In the genomic region with DNA sequence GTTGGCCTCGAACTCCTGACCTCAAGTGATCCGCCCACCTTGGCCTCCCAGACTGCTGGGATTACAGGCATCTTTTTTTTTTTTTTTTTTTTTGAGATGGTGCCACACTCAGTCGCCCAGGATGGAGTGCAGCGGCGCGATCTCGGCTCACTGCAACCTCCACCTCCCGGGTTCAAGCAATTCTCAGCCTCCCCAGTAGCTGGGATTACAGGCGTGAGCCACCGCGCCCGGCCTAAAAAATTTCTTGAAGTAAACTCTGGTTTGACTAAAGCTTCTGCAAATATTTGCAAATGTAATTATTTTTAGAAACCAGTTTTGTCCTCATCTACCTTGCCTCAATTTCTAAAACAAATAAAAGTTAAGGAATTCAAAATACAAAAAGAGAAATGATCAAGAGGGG, we compare ENCODE assay signal across 8 cellular contexts. TPM values are rescaled to one million over a fixed set of nuclear protein-coding genes. Genes with fewer than 3 reads are reported as not detected.
A peak's percentile ranks its signal among the peaks of the same experiment; 100 is the strongest.
DNase-seq lines count a peak whose midpoint lies in the region; ATAC-seq and TF ChIP-seq lines count a peak whose summit lies in the region.

No MANE protein-coding gene starts in this region.

- TF ChIP-seq POLR2A in gastroesophageal sphincter (IDR thresholded peaks at IDR 0.05) (no peak), spleen (IDR thresholded peaks at IDR 0.05) (no peak)

- ATAC-seq in WTC11 (no peak), gastroesophageal sphincter (no peak)

- 0 out of 2 replicates have a peak, but pooled peaks cover 4% of the 10 kb centered on the region for H3K9me3 Mint-ChIP-seq in WTC11

- CTCF ChIA-PET in WTC11 (lab: Charles Lee), result no interaction called here

- H3K27me3 Mint-ChIP-seq in WTC11 (ENCODE audit: low read depth), result no peaks in the 10 kb centered on the region

- peak overlapping the region; percentile 96 for H3K4me3 Mint-ChIP-seq in WTC11

- in situ Hi-C loops in HAP-1 (cut with MboI; ENCODE audit: low sequenced_read_pairs), result loop anchor here (10.0 kb wide), 1 partner anchor 808 kb away; no protein-coding TSS in a partner anchor

- POLR2A ChIA-PET in WTC11 (lab: Charles Lee), result no interaction called here

- TF ChIP-seq CTCF in WTC11 (IDR thresholded peaks at IDR 0.05) (no peak), gastroesophageal sphincter (IDR thresholded peaks at IDR 0.05) (no peak), spleen (IDR thresholded peaks at IDR 0.05 in 8 of 11, conservative IDR thresholded peaks at IDR 0.05 in 3 of 11) (no peak)

- H3K4me1 ChIP-seq in HAP-1 (peaks cover 29% of the 10 kb centered on the region), gastroesophageal sphincter (peaks cover 0 to 51% (median 11%) of the 10 kb centered on the region in 3 donors), spleen (peaks cover 10 to 53% (median 42%) of the 10 kb centered on the region in 6 donors)

- 76 to 78% methylated on average over 8 to 11 of the region's 12 CpGs for WGBS in gastroesophageal sphincter (ENCODE audit: low coverage in 1 of 2), 2 donors
- WGBS in spleen, 5 donors, result 83 to 97% (median 89%) methylated on average over 12 of the region's 12 CpGs

- no peaks in the 10 kb centered on the region for H3K27me3 ChIP-seq in HAP-1 (ENCODE audit: low read depth)
- H3K27me3 ChIP-seq in gastroesophageal sphincter, result no peaks in the 10 kb centered on the region
- H3K27me3 ChIP-seq in spleen (replicated peaks in 1 of 7), result no peaks in the 10 kb centered on the region

- H3K9me3 ChIP-seq in HAP-1 (no peaks in the 10 kb centered on the region), gastroesophageal sphincter (no peaks in the 10 kb centered on the region), spleen (no peaks in the 10 kb centered on the region)

- peak overlapping the region; percentile 68 for H3K4me3 ChIP-seq in HAP-1
- H3K4me3 ChIP-seq in gastroesophageal sphincter, result peak overlapping the region; percentile 55 to 85
- peak overlapping the region in 7 of 8 donors; percentile 79 to 92 (median 86) for H3K4me3 ChIP-seq in spleen

- H3K36me3 ChIP-seq in HAP-1 (replicated peaks) (peaks cover 7% of the 10 kb centered on the region), gastroesophageal sphincter (no peaks in the 10 kb centered on the region), spleen (no peaks in the 10 kb centered on the region)

- peaks cover 12% of the 10 kb centered on the region for H3K36me3 Mint-ChIP-seq in WTC11

- DNase-seq in HAP-1 (ENCODE audit: low spot score in 2 of 2) (peak in 1 of 2 experiments; percentile 14), WTC11 (ENCODE audit: low spot score) (no peak), spleen (no peak), NCI-H748 (lab: John Stamatoyannopoulos, UW; ENCODE audit: unreplicated experiment) (no peak), HuH-7 (ENCODE audit: low spot score) (no peak), NCI-H2107 (lab: John Stamatoyannopoulos, UW) (no peak), activated gamma-delta T cell treated with Interleukin-2 at 50 U/mL for 16 hours (no peak)

- intact Hi-C loops in spleen (cut with DNase I; ENCODE audit: low total_unique reads), result no loop called here

- peaks cover 32% of the 10 kb centered on the region for H3K4me1 Mint-ChIP-seq in WTC11

- no peak for TF ChIP-seq EP300 in gastroesophageal sphincter (IDR thresholded peaks at IDR 0.05)

- no peak overlapping the region; the same call in 1 of the 2 replicates for H3K27ac Mint-ChIP-seq in WTC11

- peak overlapping the region; percentile 86 to 98 (median 96) for H3K27ac ChIP-seq in gastroesophageal sphincter
- H3K27ac ChIP-seq in spleen, result peak overlapping the region in 5 of 8 donors; percentile 89 to 95 (median 93)

TF ChIP-seq in WTC11, 78 proteins besides CTCF, POLR2A, EP300 and RAD21:
- TF ChIP-seq, protein P1, sequence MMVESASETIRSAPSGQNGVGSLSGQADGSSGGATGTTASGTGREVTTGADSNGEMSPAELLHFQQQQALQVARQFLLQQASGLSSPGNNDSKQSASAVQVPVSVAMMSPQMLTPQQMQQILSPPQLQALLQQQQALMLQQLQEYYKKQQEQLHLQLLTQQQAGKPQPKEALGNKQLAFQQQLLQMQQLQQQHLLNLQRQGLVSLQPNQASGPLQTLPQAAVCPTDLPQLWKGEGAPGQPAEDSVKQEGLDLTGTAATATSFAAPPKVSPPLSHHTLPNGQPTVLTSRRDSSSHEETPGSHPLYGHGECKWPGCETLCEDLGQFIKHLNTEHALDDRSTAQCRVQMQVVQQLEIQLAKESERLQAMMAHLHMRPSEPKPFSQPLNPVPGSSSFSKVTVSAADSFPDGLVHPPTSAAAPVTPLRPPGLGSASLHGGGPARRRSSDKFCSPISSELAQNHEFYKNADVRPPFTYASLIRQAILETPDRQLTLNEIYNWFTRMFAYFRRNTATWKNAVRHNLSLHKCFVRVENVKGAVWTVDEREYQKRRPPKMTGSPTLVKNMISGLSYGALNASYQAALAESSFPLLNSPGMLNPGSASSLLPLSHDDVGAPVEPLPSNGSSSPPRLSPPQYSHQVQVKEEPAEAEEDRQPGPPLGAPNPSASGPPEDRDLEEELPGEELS (CRISPR knock-in tag; IDR thresholded peaks at IDR 0.05), result no peak
TF ChIP-seq in WTC11: peak in this region for 0.

RNA-seq across cellular contexts. Expression of a gene that starts 1.2 kb away (rescaled TPM):
- total RNA-seq in WTC11 (2021), result 20.4 to 24.1 TPM (median 21.0 TPM) in 3 replicates
- total RNA-seq in gastroesophageal sphincter, result 10 to 100 TPM; 26.9 to 42.3 (median 30.8) TPM
- total RNA-seq in spleen, result 10 to 100 TPM; 23.6 to 36.6 (median 31.6) TPM
- polyA plus RNA-seq in spleen, result 10 to 100 TPM; 14.6 to 16.2 (median 15.7) TPM
